ENCODE assay signal across 8 cellular contexts in genomic region chr14:81220767-81221578, GRCh38. TPM values are rescaled to one million over a fixed set of nuclear protein-coding genes. Genes with fewer than 3 reads are reported as not detected.
A peak's percentile ranks its signal among the peaks of the same experiment; 100 is the strongest.
DNase-seq lines count a peak whose midpoint lies in the region; ATAC-seq and TF ChIP-seq lines count a peak whose summit lies in the region.

Gene GTF2A1 (minus strand): TSS chr14:81220959. CDS start chr14:81220518, 441 bp downstream.

- ATAC-seq in HG02678 (IDR thresholded peaks at IDR 0.05; ENCODE audit: unreplicated experiment): peak; percentile 72
- ATAC-seq in activated naive CD8-positive, alpha-beta T cell treated with anti-CD3 and anti-CD28 coated beads, Interleukin-2, amount 10 ng/mL, durations not matched to agents 7 days and 5 days (ENCODE audit: low read depth): peak; percentile 79

- H3K27ac ChIP-seq in SU-DHL-6 (ENCODE audit: low read depth, low read length) (peak within 1 kb of the TSS; percentile 89), thymus (ENCODE audit: low read depth) (peak within 1 kb of the TSS; percentile 100)

- no peaks in the 10 kb centered on the region for H3K9me2 ChIP-seq in SU-DHL-6 (replicated peaks; ENCODE audit: insufficient read depth, low read length)

- H3K9me3 ChIP-seq in SU-DHL-6 (ENCODE audit: insufficient read depth, low read length) (no peaks in the 10 kb centered on the region), thymus (ENCODE audit: control insufficient read depth) (no peaks in the 10 kb centered on the region)

- H3K27ac Mint-ChIP-seq in activated naive CD8-positive, alpha-beta T cell treated with anti-CD3 and anti-CD28 coated beads, Interleukin-2, amount 10 ng/mL, durations not matched to agents 7 days and 5 days: peak within 1 kb of the TSS; percentile 100
- H3K27ac Mint-ChIP-seq in osteocyte (ENCODE audit: unreplicated experiment): peak within 1 kb of the TSS; percentile 100

- H3K36me3 ChIP-seq in SU-DHL-6 (ENCODE audit: low read length) (peaks cover 5% of the 10 kb centered on the region; the same call in 1 of the 2 replicates), thymus (ENCODE audit: control insufficient read depth, insufficient read depth) (no peaks in the 10 kb centered on the region)

- peaks cover 45% of the 10 kb centered on the region for H3K79me2 ChIP-seq in SU-DHL-6 (ENCODE audit: insufficient read depth, low read length)

- no peaks in the 10 kb centered on the region for H4K20me1 ChIP-seq in SU-DHL-6 (ENCODE audit: low read depth, low read length)

- peak within 1 kb of the TSS; percentile 100 for H3K4me3 Mint-ChIP-seq in activated naive CD8-positive, alpha-beta T cell treated with anti-CD3 and anti-CD28 coated beads, Interleukin-2, amount 10 ng/mL, durations not matched to agents 7 days and 5 days
- H3K4me3 Mint-ChIP-seq in osteocyte (ENCODE audit: unreplicated experiment): peak within 1 kb of the TSS; percentile 96

- H3K9ac ChIP-seq in SU-DHL-6 (ENCODE audit: low read length): peak within 1 kb of the TSS; percentile 93

- WGBS in thymus: under 1% methylated on average over 90 of the region's 90 CpGs

- peak within 1 kb of the TSS; percentile 73 for H2AFZ ChIP-seq in SU-DHL-6 (ENCODE audit: low read depth, low read length, severe bottlenecking)

- no peaks in the 10 kb centered on the region for H3K9me3 Mint-ChIP-seq in activated naive CD8-positive, alpha-beta T cell treated with anti-CD3 and anti-CD28 coated beads, Interleukin-2, amount 10 ng/mL, durations not matched to agents 7 days and 5 days
- no peaks in the 10 kb centered on the region for H3K9me3 Mint-ChIP-seq in osteocyte (ENCODE audit: unreplicated experiment)

- H3K4me2 ChIP-seq in SU-DHL-6 (ENCODE audit: low read depth, low read length, poor library complexity, severe bottlenecking): peak within 1 kb of the TSS; percentile 99

- peaks cover 16% of the 10 kb centered on the region for H3K4me1 Mint-ChIP-seq in activated naive CD8-positive, alpha-beta T cell treated with anti-CD3 and anti-CD28 coated beads, Interleukin-2, amount 10 ng/mL, durations not matched to agents 7 days and 5 days
- peaks cover 29% of the 10 kb centered on the region for H3K4me1 Mint-ChIP-seq in osteocyte (ENCODE audit: unreplicated experiment)

- DNase-seq in NCI-H128 (lab: John Stamatoyannopoulos, UW; ENCODE audit: unreplicated experiment): peak; percentile 98
- peak; percentile 97 for DNase-seq in activated naive CD8-positive, alpha-beta T cell treated with anti-CD3 and anti-CD28 coated beads, Interleukin-2, amount 10 ng/mL, durations not matched to agents 7 days and 5 days
- peak; percentile 90 to 98 (median 95) for DNase-seq in head of caudate nucleus
- DNase-seq in osteocyte (ENCODE audit: extremely low spot score, unreplicated experiment): peak; percentile 99

- intact Hi-C loops in head of caudate nucleus (cut with DNase I): no loop called here

- peaks cover 8% of the 10 kb centered on the region for H3K36me3 Mint-ChIP-seq in activated naive CD8-positive, alpha-beta T cell treated with anti-CD3 and anti-CD28 coated beads, Interleukin-2, amount 10 ng/mL, durations not matched to agents 7 days and 5 days
- H3K36me3 Mint-ChIP-seq in osteocyte (ENCODE audit: unreplicated experiment): peaks cover 7% of the 10 kb centered on the region

- peaks cover 2% of the 10 kb centered on the region for H3K27me3 Mint-ChIP-seq in activated naive CD8-positive, alpha-beta T cell treated with anti-CD3 and anti-CD28 coated beads, Interleukin-2, amount 10 ng/mL, durations not matched to agents 7 days and 5 days
- no peaks in the 10 kb centered on the region for H3K27me3 Mint-ChIP-seq in osteocyte (ENCODE audit: unreplicated experiment)

- H3F3A ChIP-seq in SU-DHL-6 (ENCODE audit: insufficient read depth): peaks cover 23% of the 10 kb centered on the region

- POLR2A ChIA-PET in activated naive CD8-positive, alpha-beta T cell treated with anti-CD3 and anti-CD28 coated beads, Interleukin-2, amount 10 ng/mL, durations not matched to agents 7 days and 5 days (lab: Charles Lee): interaction anchor here (0.6 to 1.8 kb wide), 22 partner anchors 9 to 312 kb away, joined by 3 to 26 read pairs (median 3); partner anchors contain the start of genes CEP128 and SEL1L

- peak within 1 kb of the TSS; percentile 97 for H3K4me3 ChIP-seq in SU-DHL-6 (ENCODE audit: insufficient read depth, low read length, poor library complexity, severe bottlenecking)
- H3K4me3 ChIP-seq in thymus (ENCODE audit: low read length): peak within 1 kb of the TSS; percentile 71

- peak; percentile 99 for TF ChIP-seq POLR2A in GM10847 (IDR thresholded peaks at IDR 0.05; ENCODE audit: extremely low read depth, insufficient read length)

- no peak for TF ChIP-seq CTCF in SU-DHL-6 (IDR thresholded peaks at IDR 0.05; ENCODE audit: insufficient read depth, low read length, poor library complexity, severe bottlenecking)
- no peak for TF ChIP-seq CTCF in osteocyte (IDR thresholded peaks at IDR 0.05)

- H3K27me3 ChIP-seq in SU-DHL-6 (ENCODE audit: low read length) (no peaks in the 10 kb centered on the region), thymus (ENCODE audit: control insufficient read depth, insufficient read depth) (no peaks in the 10 kb centered on the region)

- H3K4me1 ChIP-seq in thymus (ENCODE audit: control insufficient read depth, insufficient read depth, low read length): peaks cover 6% of the 10 kb centered on the region

RNA-seq across cellular contexts. Expression of gene GTF2A1, which starts in this region (rescaled TPM):
- total RNA-seq in activated naive CD8-positive, alpha-beta T cell treated with anti-CD3 and anti-CD28 coated beads, Interleukin-2, amount 10 ng/mL, durations not matched to agents 7 days and 5 days: 10 to 100 TPM; 35.1 to 35.8 TPM
- 40.8 and 43.4 TPM in 2 replicates for total RNA-seq in osteocyte
- polyA plus RNA-seq in thymus: 14.1 TPM

Comparison
In these comparisons a context has a peak if more than half of its experiments do, and no peak if none do; other contexts are left out.
1. Peak in every context shown above with its lines: DNase-seq, ATAC-seq, H3K4me3 ChIP-seq and H3K27ac ChIP-seq.